23 cellular contexts compared by ENCODE assay signal in the genomic region with DNA sequence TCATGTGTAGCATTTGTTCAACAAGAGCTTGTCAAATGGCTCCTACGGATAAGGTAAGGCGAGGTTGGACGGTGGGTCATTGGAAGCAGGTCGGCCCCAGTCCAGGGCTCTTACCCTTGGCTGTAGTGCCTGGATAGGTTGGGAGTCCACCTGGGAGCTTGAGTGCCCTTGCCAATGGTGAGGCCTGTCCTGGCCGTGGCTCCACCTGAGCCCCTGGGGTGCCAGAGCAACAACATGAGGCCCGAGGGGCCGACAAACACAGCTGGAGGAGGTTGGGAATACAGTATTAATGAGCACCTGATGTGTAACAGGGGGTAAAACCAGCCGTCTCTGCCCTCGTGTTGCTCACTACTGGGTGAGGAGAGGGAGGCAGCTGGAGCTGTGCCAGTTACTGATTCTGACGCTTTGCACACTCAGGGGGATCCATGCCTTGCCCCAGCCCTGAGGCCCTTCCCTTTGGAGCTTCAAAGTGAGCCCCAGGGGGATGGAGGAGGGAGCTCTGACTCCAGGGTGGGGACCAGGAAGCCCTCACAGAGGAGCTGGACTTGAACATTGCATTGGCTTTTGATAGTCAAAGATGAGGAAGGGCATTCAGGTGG.
DNase-seq lines count a peak whose midpoint lies in the region; TF ChIP-seq lines count a peak whose summit lies in the region.
"Had no signal": no experiment of that assay in that cellular context is flagged by ENCODE, and none has a peak within 500 bp of the region (broad histone marks: within the 10 kb centered on the region; RNA-seq: fewer than 3 reads in every experiment).

No MANE protein-coding gene starts in this region.

- intact Hi-C loops in posterior vena cava (cut with DNase I): no loop called here
- intact Hi-C loops in ovary (cut with DNase I): no loop called here

- TF ChIP-seq CTCF in endothelial cell (IDR thresholded peaks at IDR 0.05; ENCODE audit: unreplicated experiment) (no peak), ovary (IDR thresholded peaks at IDR 0.05) (no peak)

- H3K27ac Mint-ChIP-seq in endothelial cell (ENCODE audit: unreplicated experiment): peak overlapping the region; percentile 14
- H3K27ac Mint-ChIP-seq: CD4-positive, alpha-beta T cell; IgD-negative memory B cell had no signal

- peaks cover 2% of the 10 kb centered on the region for H3K27me3 Mint-ChIP-seq in endothelial cell (ENCODE audit: unreplicated experiment)
- H3K27me3 Mint-ChIP-seq: CD4-positive, alpha-beta T cell had no signal

- no peak overlapping the region for H3K4me3 Mint-ChIP-seq in endothelial cell (ENCODE audit: unreplicated experiment)
- H3K4me3 Mint-ChIP-seq: CD4-positive, alpha-beta T cell; IgD-negative memory B cell had no signal

- no peak overlapping the region for H3K27ac ChIP-seq in ovary
- H3K27ac ChIP-seq: 22Rv1, HL-60 had no signal

- no peaks in the 10 kb centered on the region for H3K36me3 ChIP-seq in ovary

- TF ChIP-seq POLR2A in ovary (IDR thresholded peaks at IDR 0.05): no peak

- H3K9me3 Mint-ChIP-seq in endothelial cell (ENCODE audit: unreplicated experiment): no peaks in the 10 kb centered on the region
- H3K9me3 Mint-ChIP-seq: CD4-positive, alpha-beta T cell; IgD-negative memory B cell had no signal

- no peak for TF ChIP-seq EP300 in ovary (IDR thresholded peaks at IDR 0.05)

- no peaks in the 10 kb centered on the region for H3K9me3 ChIP-seq in ovary

- no peak overlapping the region for H3K4me3 ChIP-seq in ovary

- peak; percentile 6 for DNase-seq in NCI-H2171 treated with DMSO at 0.1 percent for 48 hours (lab: John Stamatoyannopoulos, UW)
- no peak for DNase-seq in NCI-H2171 (lab: John Stamatoyannopoulos, UW)
- DNase-seq in NCI-H146 (lab: John Stamatoyannopoulos, UW): peak; percentile 36
- no peak for DNase-seq in endothelial cell (ENCODE audit: low spot score)
- peak; percentile 69 for DNase-seq in posterior vena cava (ENCODE audit: low spot score)
- DNase-seq in ovary: no peak
- DNase-seq in T1000 (lab: John Stamatoyannopoulos, UW): no peak
- DNase-seq in COR-L47 (lab: John Stamatoyannopoulos, UW): no peak
- DNase-seq: DMS79, H7, Karpas-422, NCI-H1048, NCI-H1436, NCI-H2029 treated with DMSO at 0.1 percent for 48 hours, NCI-H510A, NCI-H774, PC-3, RPMI8226, SIG-M5 had no signal

- H3K27me3 ChIP-seq in ovary: no peaks in the 10 kb centered on the region

- 84 to 92% (median 89%) methylated on average over 10 of the region's 10 CpGs for WGBS in ovary, 3 donors

- H3K4me1 ChIP-seq in ovary (ENCODE audit: insufficient read depth): no peaks in the 10 kb centered on the region

- H3K36me3 Mint-ChIP-seq in endothelial cell (ENCODE audit: low read depth, unreplicated experiment): no peaks in the 10 kb centered on the region

- H3K4me1 Mint-ChIP-seq in endothelial cell (ENCODE audit: unreplicated experiment): peaks cover 6% of the 10 kb centered on the region
- H3K4me1 Mint-ChIP-seq: IgD-negative memory B cell had no signal

Comparison
In these comparisons a context has a peak if more than half of its experiments do, and no peak if none do; other contexts are left out.
1. DNase-seq: peak in NCI-H2171 treated with DMSO at 0.1 percent for 48 hours (single experiment), NCI-H146 (single experiment) and posterior vena cava (single experiment); none in NCI-H2171 (single experiment), endothelial cell (single experiment), ovary (0 of 5), T1000 (single experiment) and COR-L47 (single experiment).